6 cellular contexts compared by ENCODE assay signal in genomic region chr7:44934510-44934909, GRCh38. TPM values are rescaled to one million over a fixed set of nuclear protein-coding genes. Genes with fewer than 3 reads are reported as not detected.
DNase-seq lines count a peak whose midpoint lies in the region; ATAC-seq, FAIRE-seq and TF ChIP-seq lines count a peak whose summit lies in the region.
"Not testable (repeated sequence)": the region's sequence is repeated elsewhere in the genome, so short reads cannot be mapped to it uniquely, and the experiment has no call there.
"Had no signal": no experiment of that assay in that cellular context is flagged by ENCODE, and none has a peak within 500 bp of the region (broad histone marks: within the 10 kb centered on the region; RNA-seq: fewer than 3 reads in every experiment).

No MANE protein-coding gene starts in this region.

- H3K9ac ChIP-seq in K562 (ENCODE audit: insufficient read depth in 1 of 2, low read depth in 2 of 2, low read length in 2 of 2), result not testable (repeated sequence)

- H3K4me1 Mint-ChIP-seq in activated CD8-positive, alpha-beta T cell treated with anti-CD3 and anti-CD28 coated beads, Interleukin-2, amount 10 ng/mL, durations not matched to agents 7 days and 5 days (ENCODE audit: low read depth); naive thymus-derived CD4-positive, alpha-beta T cell: not testable (repeated sequence)

- H3K9me1 ChIP-seq in K562 (ENCODE audit: control insufficient read depth, insufficient read depth, low read length), result not testable (repeated sequence)

- not testable (repeated sequence) for BruUV-seq in K562 (replicated peaks; lab: Mats Ljungman, UMichigan)

- not testable (repeated sequence) for H3K36me3 Mint-ChIP-seq in activated CD8-positive, alpha-beta T cell treated with anti-CD3 and anti-CD28 coated beads, Interleukin-2, amount 10 ng/mL, durations not matched to agents 7 days and 5 days (ENCODE audit: low read depth); naive thymus-derived CD4-positive, alpha-beta T cell

- H3K36me3 ChIP-seq in K562 (ENCODE audit: control insufficient read depth, insufficient read depth, low read length); naive thymus-derived CD4-positive, alpha-beta T cell (ENCODE audit: control insufficient read depth in 2 of 3, insufficient read depth in 3 of 3, low read length in 3 of 3): not testable (repeated sequence)

- H4K20me1 ChIP-seq in K562 (replicated peaks; ENCODE audit: control insufficient read depth, insufficient read depth, low read length), result not testable (repeated sequence)

- DNase-seq in CD1c-positive myeloid dendritic cell (ENCODE audit: extremely low spot score) (peak; percentile 35), MV-4-11 (lab: John Stamatoyannopoulos, UW) (peak; percentile 4)
- not testable (repeated sequence) for DNase-seq in activated CD8-positive, alpha-beta T cell treated with anti-CD3 and anti-CD28 coated beads, Interleukin-2, amount 10 ng/mL, durations not matched to agents 7 days and 5 days; K562 (ENCODE audit: extremely low read depth in 1 of 4, low spot score in 3 of 4); naive thymus-derived CD4-positive, alpha-beta T cell

- CTCF ChIA-PET in activated CD8-positive, alpha-beta T cell treated with anti-CD3 and anti-CD28 coated beads, Interleukin-2, amount 10 ng/mL, durations not matched to agents 7 days and 5 days (lab: Charles Lee); K562 (lab: Yijun Ruan, JAX; ENCODE audit: low intra/inter-chr PET ratio); naive thymus-derived CD4-positive, alpha-beta T cell (lab: Charles Lee): not testable (repeated sequence)

- not testable (repeated sequence) for H3K9me3 Mint-ChIP-seq in activated CD8-positive, alpha-beta T cell treated with anti-CD3 and anti-CD28 coated beads, Interleukin-2, amount 10 ng/mL, durations not matched to agents 7 days and 5 days (ENCODE audit: insufficient read depth); naive thymus-derived CD4-positive, alpha-beta T cell

- not testable (repeated sequence) for TF ChIP-seq CTCF in K562 (IDR thresholded peaks at IDR 0.05 in 2 of 3, conservative IDR thresholded peaks at IDR 0.05 in 1 of 3; ENCODE audit: insufficient read depth in 2 of 3, low read depth in 1 of 3, low read length in 3 of 3)

- H3K4me2 ChIP-seq in K562 (ENCODE audit: insufficient read depth, low read length), result not testable (repeated sequence)

- TF ChIP-seq RAD21 in K562 (CRISPR knock-in tag; conservative IDR thresholded peaks at IDR 0.05 in 1 of 2, IDR thresholded peaks at IDR 0.05 in 1 of 2), result not testable (repeated sequence)

- in situ Hi-C loops in K562 (cut with MboI), result not testable (repeated sequence)

- H3K4me3 ChIP-seq in K562; naive thymus-derived CD4-positive, alpha-beta T cell (ENCODE audit: low read length): not testable (repeated sequence)

- H3K27ac ChIP-seq in K562 (ENCODE audit: extremely low read depth, low read depth, low read length); naive thymus-derived CD4-positive, alpha-beta T cell (ENCODE audit: low read depth, low read length): not testable (repeated sequence)

- intact Hi-C loops in K562 (cut with micrococcal nuclease); naive thymus-derived CD4-positive, alpha-beta T cell (cut with micrococcal nuclease): not testable (repeated sequence)

- H3K27ac Mint-ChIP-seq in activated CD8-positive, alpha-beta T cell treated with anti-CD3 and anti-CD28 coated beads, Interleukin-2, amount 10 ng/mL, durations not matched to agents 7 days and 5 days, result peak overlapping the region; percentile 33
- H3K27ac Mint-ChIP-seq in naive thymus-derived CD4-positive, alpha-beta T cell, result not testable (repeated sequence)

- TF ChIP-seq POLR2A in K562 (conservative IDR thresholded peaks at IDR 0.05), result not testable (repeated sequence)

- not testable (repeated sequence) for H3K9me3 ChIP-seq in K562 (replicated peaks; ENCODE audit: control insufficient read depth, insufficient read depth, low read depth, low read length); naive thymus-derived CD4-positive, alpha-beta T cell (ENCODE audit: control insufficient read depth in 2 of 3, low read length in 3 of 3)

- not testable (repeated sequence) for H3K4me3 Mint-ChIP-seq in activated CD8-positive, alpha-beta T cell treated with anti-CD3 and anti-CD28 coated beads, Interleukin-2, amount 10 ng/mL, durations not matched to agents 7 days and 5 days; naive thymus-derived CD4-positive, alpha-beta T cell

- TF ChIP-seq EP300 in K562 (IDR thresholded peaks at IDR 0.05; ENCODE audit: low read length), result not testable (repeated sequence)

- peaks cover 24% of the 10 kb centered on the region for H3K27me3 Mint-ChIP-seq in activated CD8-positive, alpha-beta T cell treated with anti-CD3 and anti-CD28 coated beads, Interleukin-2, amount 10 ng/mL, durations not matched to agents 7 days and 5 days (ENCODE audit: low read depth)
- H3K27me3 Mint-ChIP-seq in naive thymus-derived CD4-positive, alpha-beta T cell, result peaks cover 0 to 29% (median 5%) of the 10 kb centered on the region in 5 donors

- not testable (repeated sequence) for FAIRE-seq in K562 (lab: Jason Lieb, UNC)

- H2AFZ ChIP-seq in K562 (ENCODE audit: low read depth, low read length), result not testable (repeated sequence)

- not testable (repeated sequence) for H3K4me1 ChIP-seq in K562 (replicated peaks in 1 of 2; ENCODE audit: control insufficient read depth in 2 of 2, insufficient read depth in 2 of 2, low read length in 2 of 2); naive thymus-derived CD4-positive, alpha-beta T cell (ENCODE audit: control insufficient read depth in 2 of 2, insufficient read depth in 2 of 2, low read length in 2 of 2)

- POLR2A ChIA-PET in activated CD8-positive, alpha-beta T cell treated with anti-CD3 and anti-CD28 coated beads, Interleukin-2, amount 10 ng/mL, durations not matched to agents 7 days and 5 days (lab: Charles Lee); K562 (lab: Yijun Ruan, JAX); naive thymus-derived CD4-positive, alpha-beta T cell (lab: Charles Lee): not testable (repeated sequence)

- WGBS in K562 (ENCODE audit: insufficient coverage, low coverage, missing lambda C conversion rate), result 13% methylated on average over 5 of the region's 5 CpGs

- H3K79me2 ChIP-seq in K562 (ENCODE audit: control insufficient read depth, insufficient read depth, low read length), result not testable (repeated sequence)

- not testable (repeated sequence) for ATAC-seq in activated CD8-positive, alpha-beta T cell treated with anti-CD3 and anti-CD28 coated beads, Interleukin-2, amount 10 ng/mL, durations not matched to agents 7 days and 5 days; K562
- peak; percentile 24 for ATAC-seq in naive thymus-derived CD4-positive, alpha-beta T cell

- not testable (repeated sequence) for H3K27me3 ChIP-seq in K562 (ENCODE audit: control insufficient read depth in 2 of 2, insufficient read depth in 2 of 2, low read length in 2 of 2); naive thymus-derived CD4-positive, alpha-beta T cell (ENCODE audit: control insufficient read depth in 2 of 2, insufficient read depth in 2 of 2, low read length in 2 of 2)

RNA-seq across cellular contexts. Expression of gene MYO1G, which starts 44.3 kb away (rescaled TPM):
- 100 to 1,000 TPM; 435 to 453 TPM for total RNA-seq in activated CD8-positive, alpha-beta T cell treated with anti-CD3 and anti-CD28 coated beads, Interleukin-2, amount 10 ng/mL, durations not matched to agents 7 days and 5 days
- total RNA-seq in K562 (2011; cell fraction: chromatin; rRNA removed; ENCODE audit: low replicate concordance), result 0.44 and 2.2 TPM in 2 replicates
- 1.2 and 1.3 TPM in 2 replicates for total RNA-seq in K562 (2011; cell fraction: nucleolus; rRNA removed)
- total RNA-seq in K562 (2011; cell fraction: nucleoplasm; rRNA removed), result 0.88 and 1.1 TPM in 2 replicates
- total RNA-seq in K562 (2014; rRNA removed), result 0.16 and 0.23 TPM in 2 replicates
- total RNA-seq in K562 (2014; rRNA removed; fragmentation: Illumina TruSeq; extraction: Trizol), result 0.06 and 0.11 TPM in 2 replicates
- 0.23 and 0.25 TPM in 2 replicates for total RNA-seq in K562 (2015; rRNA removed; fragmentation: Illumina TruSeq; extraction: Trizol)
- total RNA-seq in K562 (2021), result 0.62 and 0.72 TPM in 2 replicates
- 0.08 and 0.10 TPM in 2 replicates for polyA plus RNA-seq in K562 (2011; rRNA removed)
- polyA plus RNA-seq in K562 (2011; cell fraction: cytosol; rRNA removed), result 0.03 and 0.33 TPM in 2 replicates
- polyA plus RNA-seq in K562 (2011; cell fraction: nucleus; rRNA removed), result 0.39 and 1.3 TPM in 2 replicates
- 0.30 and 0.71 TPM in 2 replicates for polyA plus RNA-seq in K562 (2012)
- 0.04 and 0.26 TPM in 2 replicates for polyA plus RNA-seq in K562 (2014; fragmentation: Illumina TruSeq; extraction: Trizol)
- under 1 TPM in 1 of 2 experiments, not detected in 1; 0.03 TPM for polyA plus RNA-seq in K562 (2014; fragmentation: Nextera tagmentation; extraction: Ambion mirVana)
- polyA plus RNA-seq in K562 (2014; rRNA removed), result 0.16 and 0.26 TPM in 2 replicates
- 0.27 and 0.28 TPM in 2 replicates for polyA minus RNA-seq in K562 (2011; rRNA and poly(A)+ RNA removed)
- 0.73 and 0.86 TPM in 2 replicates for polyA minus RNA-seq in K562 (2011; cell fraction: cytosol; rRNA and poly(A)+ RNA removed)
- polyA minus RNA-seq in K562 (2011; cell fraction: nucleus; rRNA and poly(A)+ RNA removed), result 1.3 and 1.5 TPM in 2 replicates
- total RNA-seq in naive thymus-derived CD4-positive, alpha-beta T cell, result 100 to 1,000 TPM in 3 of 5 experiments, 10 to 100 TPM in 2; 29.2 to 385 (median 107) TPM
- 10 to 100 TPM; 51.1 to 76.0 TPM for polyA plus RNA-seq in naive thymus-derived CD4-positive, alpha-beta T cell
- total RNA-seq: H4 had no signal

RNA-seq across cellular contexts. Expression of gene PURB, which starts 49.2 kb away (rescaled TPM):
- total RNA-seq in activated CD8-positive, alpha-beta T cell treated with anti-CD3 and anti-CD28 coated beads, Interleukin-2, amount 10 ng/mL, durations not matched to agents 7 days and 5 days, result 10 to 100 TPM; 26.8 to 28.0 TPM
- 13.1 and 32.6 TPM in 2 replicates for total RNA-seq in K562 (2011; cell fraction: chromatin; rRNA removed; ENCODE audit: low replicate concordance)
- total RNA-seq in K562 (2011; cell fraction: nucleolus; rRNA removed), result 11.2 and 12.5 TPM in 2 replicates
- 20.3 and 27.3 TPM in 2 replicates for total RNA-seq in K562 (2011; cell fraction: nucleoplasm; rRNA removed)
- total RNA-seq in K562 (2014; rRNA removed) (5.6 and 6.2 TPM in 2 replicates), K562 (2014; rRNA removed; fragmentation: Illumina TruSeq; extraction: Trizol) (13.5 and 14.8 TPM in 2 replicates), K562 (2015; rRNA removed; fragmentation: Illumina TruSeq; extraction: Trizol) (10.6 and 11.2 TPM in 2 replicates), K562 (2021) (12.7 and 13.1 TPM in 2 replicates)
- polyA plus RNA-seq in K562 (2011; rRNA removed) (7.3 and 8.3 TPM in 2 replicates), K562 (2014; fragmentation: Illumina TruSeq; extraction: Trizol) (12.8 and 14.1 TPM in 2 replicates), K562 (2014; fragmentation: Nextera tagmentation; extraction: Ambion mirVana) (1 to 10 TPM; 1.6 TPM), K562 (2014; rRNA removed) (8.8 and 9.8 TPM in 2 replicates)
- 1.8 and 4.2 TPM in 2 replicates for polyA plus RNA-seq in K562 (2011; cell fraction: cytosol; rRNA removed)
- polyA plus RNA-seq in K562 (2011; cell fraction: nucleus; rRNA removed), result 6.5 and 7.7 TPM in 2 replicates
- polyA plus RNA-seq in K562 (2012), result 9.8 and 11.3 TPM in 2 replicates
- 6.8 and 7.8 TPM in 2 replicates for polyA minus RNA-seq in K562 (2011; rRNA and poly(A)+ RNA removed)
- 5.3 and 6.5 TPM in 2 replicates for polyA minus RNA-seq in K562 (2011; cell fraction: cytosol; rRNA and poly(A)+ RNA removed)
- polyA minus RNA-seq in K562 (2011; cell fraction: nucleus; rRNA and poly(A)+ RNA removed), result 5.9 and 10.9 TPM in 2 replicates
- total RNA-seq in naive thymus-derived CD4-positive, alpha-beta T cell, result 10 to 100 TPM; 16.5 to 30.5 (median 23.3) TPM
- 1 to 10 TPM; 1.7 to 2.8 TPM for polyA plus RNA-seq in naive thymus-derived CD4-positive, alpha-beta T cell

Comparison
In these comparisons a context has a peak if more than half of its experiments do, and no peak if none do; other contexts are left out.
1. RNA of gene MYO1G, which starts 44.3 kb away (total RNA-seq): 435 to 453 TPM in activated CD8-positive, alpha-beta T cell treated with anti-CD3 and anti-CD28 coated beads, Interleukin-2, amount 10 ng/mL, durations not matched to agents 7 days and 5 days and 29.2 to 385 TPM in naive thymus-derived CD4-positive, alpha-beta T cell; 0.06 to 2.2 TPM in K562; every median in the first group is over 4 times any median in the second.